In genomic region chr12:122584177-122584576, GRCh38 we compare ENCODE assay signal across 19 cellular contexts.
"Had no signal": no experiment of that assay in that cellular context is flagged by ENCODE, and none has a peak within 500 bp of the region (broad histone marks: within the 10 kb centered on the region; RNA-seq: fewer than 3 reads in every experiment).

No MANE protein-coding gene starts in this region.

- H3K4me1 Mint-ChIP-seq: mesothelial cell of epicardium had no signal

- H3K27me3 ChIP-seq: dorsolateral prefrontal cortex, esophagus muscularis mucosa, gastrocnemius medialis, heart right ventricle, left lung had no signal

- H3K36me3 ChIP-seq: gastrocnemius medialis had no signal

- H3K4me3 Mint-ChIP-seq: mesothelial cell of epicardium had no signal

- ATAC-seq: gastrocnemius medialis, heart right ventricle, left cardiac atrium, left lung, left ventricle myocardium superior, lower lobe of right lung, mucosa of descending colon had no signal

- H3K9me3 Mint-ChIP-seq: mesothelial cell of epicardium had no signal

- H3K4me1 ChIP-seq: esophagus muscularis mucosa, gastrocnemius medialis, heart right ventricle, left lung, lower lobe of right lung had no signal

- H3K4me3 ChIP-seq: coronary artery, dorsolateral prefrontal cortex, esophagus muscularis mucosa, gastrocnemius medialis, heart right ventricle, left lung, lower lobe of right lung, mucosa of descending colon had no signal

- H3K27ac Mint-ChIP-seq: mesothelial cell of epicardium had no signal

- H3K27ac ChIP-seq: coronary artery, dorsolateral prefrontal cortex, esophagus muscularis mucosa, gastrocnemius medialis, heart right ventricle, left lung, lower lobe of right lung had no signal

- DNase-seq: dermis blood vessel endothelial cell; dorsolateral prefrontal cortex; effector CD4-positive, alpha-beta T cell; effector memory CD4-positive, alpha-beta T cell; foreskin melanocyte; gastrocnemius medialis; glutamatergic neuron; head of caudate nucleus; heart right ventricle; hippocampal formation; left cardiac atrium; left lung; left ventricle myocardium superior; lower lobe of right lung; mesenchymal stem cell; mucosa of descending colon had no signal

- H3K9me3 ChIP-seq: esophagus muscularis mucosa, gastrocnemius medialis, heart right ventricle, left lung, lower lobe of right lung, mucosa of descending colon had no signal
